7 cellular contexts compared by ENCODE assay signal in the genomic region with DNA sequence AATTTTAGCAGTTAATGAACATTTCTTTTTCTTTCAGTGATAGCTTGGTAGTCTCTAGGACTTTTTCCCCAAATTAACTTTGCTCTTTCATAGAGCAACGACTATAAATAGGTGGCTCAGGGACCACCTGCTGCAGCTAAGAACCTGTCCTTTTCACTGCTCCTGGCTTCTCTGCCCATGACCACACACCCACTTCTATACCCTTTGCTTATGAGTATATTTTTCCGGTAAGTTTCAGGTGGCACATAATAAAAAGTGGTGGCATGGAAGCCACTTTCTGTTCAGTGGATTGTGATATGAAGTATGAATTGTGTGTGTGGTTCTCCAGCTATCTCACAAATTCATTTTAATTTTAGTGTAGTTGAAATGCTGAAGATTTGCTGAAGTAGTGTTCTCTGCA.
DNase-seq lines count a peak whose midpoint lies in the region; ATAC-seq and TF ChIP-seq lines count a peak whose summit lies in the region.

No MANE protein-coding gene starts in this region.

- no peak for DNase-seq in effector memory CD4-positive, alpha-beta T cell
- DNase-seq in retinal pigment epithelial cell (ENCODE audit: low read depth) (no peak), HK-2 (ENCODE audit: unreplicated experiment) (no peak), medulla oblongata (ENCODE audit: extremely low spot score) (no peak)

- H3K4me2 ChIP-seq in OCI-LY1 (ENCODE audit: low read length), result peak overlapping the region; percentile 76

- peak overlapping the region; percentile 77 for H3K27ac ChIP-seq in OCI-LY1 (ENCODE audit: low read depth, low read length, poor library complexity, severe bottlenecking)
- H3K27ac ChIP-seq in effector memory CD4-positive, alpha-beta T cell (ENCODE audit: insufficient read depth, low read length, poor library complexity, severe bottlenecking), result peak overlapping the region; percentile 3

- H3K4me3 ChIP-seq in GM12875 (ENCODE audit: low read depth, low read length), result peak overlapping the region; percentile 44
- peak overlapping the region; percentile 73 for H3K4me3 ChIP-seq in OCI-LY1 (ENCODE audit: low read depth, low read length, poor library complexity, severe bottlenecking)
- H3K4me3 ChIP-seq in effector memory CD4-positive, alpha-beta T cell (ENCODE audit: insufficient read depth, low read depth, low read length, poor library complexity, severe bottlenecking), result peak overlapping the region; percentile 70
- peak overlapping the region; percentile 79 for H3K4me3 ChIP-seq in retinal pigment epithelial cell (ENCODE audit: low read length)

- H3K27me3 ChIP-seq in OCI-LY1 (ENCODE audit: insufficient read depth, low read length), result no peaks in the 10 kb centered on the region
- H3K27me3 ChIP-seq in effector memory CD4-positive, alpha-beta T cell (replicated peaks; ENCODE audit: control insufficient read depth, insufficient read depth, low read length, poor library complexity, severe bottlenecking), result no peaks in the 10 kb centered on the region

- H3K4me1 ChIP-seq in OCI-LY1 (ENCODE audit: insufficient read depth, low read length, severe bottlenecking), result peaks cover 28% of the 10 kb centered on the region
- H3K4me1 ChIP-seq in effector memory CD4-positive, alpha-beta T cell (ENCODE audit: control insufficient read depth, insufficient read depth, low read length, poor library complexity, severe bottlenecking), result no peaks in the 10 kb centered on the region

- H3K9ac ChIP-seq in OCI-LY1 (ENCODE audit: low read length), result peak overlapping the region; percentile 80

- no peaks in the 10 kb centered on the region for H3F3A ChIP-seq in OCI-LY1 (ENCODE audit: insufficient read depth, low read length)

- H2AFZ ChIP-seq in OCI-LY1 (ENCODE audit: low read length), result no peak overlapping the region

- H3K9me3 ChIP-seq in OCI-LY1 (ENCODE audit: low read length), result no peaks in the 10 kb centered on the region
- no peaks in the 10 kb centered on the region for H3K9me3 ChIP-seq in effector memory CD4-positive, alpha-beta T cell (ENCODE audit: control insufficient read depth, low read length)

- peaks cover 44% of the 10 kb centered on the region for H3K36me3 ChIP-seq in OCI-LY1 (ENCODE audit: insufficient read depth, low read length)
- H3K36me3 ChIP-seq in effector memory CD4-positive, alpha-beta T cell (ENCODE audit: control insufficient read depth, insufficient read depth, low read length), result peaks cover 28% of the 10 kb centered on the region

- H3K9me2 ChIP-seq in OCI-LY1 (ENCODE audit: low read depth, low read length), result no peaks in the 10 kb centered on the region

- TF ChIP-seq CTCF in GM12875 (IDR thresholded peaks at IDR 0.05; ENCODE audit: borderline replicate concordance, insufficient read depth, low read depth, low read length), result no peak
- no peak for TF ChIP-seq CTCF in OCI-LY1 (IDR thresholded peaks at IDR 0.05; ENCODE audit: low read length)
- no peak for TF ChIP-seq CTCF in retinal pigment epithelial cell (conservative IDR thresholded peaks at IDR 0.05; ENCODE audit: low read depth, low read length)

- peaks cover 25% of the 10 kb centered on the region for H3K79me2 ChIP-seq in OCI-LY1 (ENCODE audit: insufficient read depth, low read length)

- no peak for ATAC-seq in GM18907 (IDR thresholded peaks at IDR 0.05; ENCODE audit: unreplicated experiment)

- no peaks in the 10 kb centered on the region for H4K20me1 ChIP-seq in OCI-LY1 (ENCODE audit: insufficient read depth, low read length)
